In genomic region chr5:75469017-75469416, GRCh38 we compare ENCODE assay signal across 34 cellular contexts.
"Had no signal": no experiment of that assay in that cellular context is flagged by ENCODE, and none has a peak within 500 bp of the region (broad histone marks: within the 10 kb centered on the region; RNA-seq: fewer than 3 reads in every experiment).

No MANE protein-coding gene starts in this region.

- H3K4me3 Mint-ChIP-seq: activated B cell treated with CpG ODN at 0.5 μM for 24 hours; activated CD4-positive, alpha-beta memory T cell treated with anti-CD3 and anti-CD28 coated beads for 36 hours; activated naive CD8-positive, alpha-beta T cell treated with anti-CD3 and anti-CD28 coated beads for 36 hours; central memory CD8-positive, alpha-beta T cell; T-cell; T-helper 17 cell had no signal

- H3K4me1 ChIP-seq: ascending aorta, SJCRH30 had no signal

- H3K27me3 ChIP-seq: ascending aorta, cardiac muscle cell, SJCRH30 had no signal

- H3K4me3 ChIP-seq: ascending aorta, cardiac muscle cell, SJCRH30, SK-N-MC had no signal

- H3K27ac Mint-ChIP-seq: activated B cell treated with CpG ODN at 0.5 μM for 24 hours; activated CD4-positive, alpha-beta memory T cell treated with anti-CD3 and anti-CD28 coated beads for 36 hours; activated naive CD8-positive, alpha-beta T cell treated with anti-CD3 and anti-CD28 coated beads for 36 hours; T-cell; T-helper 17 cell had no signal

- ATAC-seq: Panc1, T-cell, T-helper 17 cell had no signal

- H3K27me3 Mint-ChIP-seq: activated B cell treated with CpG ODN at 0.5 μM for 24 hours; activated CD4-positive, alpha-beta memory T cell treated with anti-CD3 and anti-CD28 coated beads for 36 hours; activated naive CD8-positive, alpha-beta T cell treated with anti-CD3 and anti-CD28 coated beads for 36 hours; central memory CD8-positive, alpha-beta T cell; T-cell; T-helper 17 cell had no signal

- H3K27ac ChIP-seq: ascending aorta, cardiac muscle cell, SJCRH30, SK-N-MC, VCaP had no signal

- H3K36me3 ChIP-seq: ascending aorta, cardiac muscle cell had no signal

- DNase-seq: activated B cell treated with CpG ODN at 0.5 μM for 24 hours; activated CD4-positive, alpha-beta memory T cell treated with anti-CD3 and anti-CD28 coated beads for 36 hours; activated CD4-positive, alpha-beta T cell treated with anti-CD3 and anti-CD28 coated beads for 4 hours; activated CD4-positive, alpha-beta T cell treated with anti-CD3 and anti-CD28 coated beads, Interleukin-2, amount 50 U/mL, for 1 hour; activated CD4-positive, CD25-positive, alpha-beta regulatory T cell treated with anti-CD3 and anti-CD28 coated beads, Interleukin-2, amount 50 U/mL, for 72 hours; activated CD8-positive, alpha-beta memory T cell treated with anti-CD3 and anti-CD28 coated beads, Interleukin-2, amount 50 U/mL, for 4 hours; activated effector memory CD4-positive, alpha-beta T cell treated with Interleukin-2 at 50 U/mL for 16 hours; activated naive CD4-positive, alpha-beta T cell; activated naive CD4-positive, alpha-beta T cell treated with anti-CD3 and anti-CD28 coated beads, Interleukin-2, amount 50 U/mL, for 16 hours; activated naive CD8-positive, alpha-beta T cell treated with anti-CD3 and anti-CD28 coated beads for 36 hours; activated T-cell treated with anti-CD3 and anti-CD28 coated beads for 4 hours; activated T-cell treated with anti-CD3 and anti-CD28 coated beads, Interleukin-2, amount 50 U/mL, for 48 hours; amygdala; MM.1S; MV-4-11; NCI-H1092; NCI-H1417; NCI-H146; NCI-H187 treated with DMSO at 0.1 percent for 48 hours; NCI-H2081; NCI-H226; NCI-H446 treated with DMSO at 0.1 percent for 48 hours; NCI-H524; NCI-H69; SHP77; SJCRH30; T-cell; T-helper 17 cell had no signal
